ENCODE assay signal across 1 cellular context in the genomic region with DNA sequence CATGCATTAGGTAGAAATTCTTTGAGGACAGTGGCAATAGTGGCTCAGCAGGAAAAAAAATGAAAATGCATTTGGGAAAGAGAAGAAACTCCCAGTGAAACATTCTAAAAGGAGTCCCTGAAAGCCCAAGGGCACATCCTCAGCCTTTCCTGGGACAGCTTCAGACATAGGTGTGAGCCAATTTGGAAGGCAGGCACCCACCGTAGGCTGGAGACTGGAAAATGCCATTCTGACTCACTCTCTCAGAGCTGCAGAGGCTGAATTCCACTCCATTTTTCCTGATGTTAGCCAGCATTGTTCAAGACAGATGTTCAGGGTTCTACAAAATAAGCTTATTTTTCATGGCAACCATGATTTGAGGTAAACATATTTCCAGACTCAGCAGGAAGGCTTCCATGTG.
TF ChIP-seq lines count a peak whose summit lies in the region.

No MANE protein-coding gene starts in this region.

TF ChIP-seq in IMR-90, 13 proteins besides CTCF, POLR2A, EP300 and RAD21 (continued from another document):
- TF ChIP-seq, protein P1, sequence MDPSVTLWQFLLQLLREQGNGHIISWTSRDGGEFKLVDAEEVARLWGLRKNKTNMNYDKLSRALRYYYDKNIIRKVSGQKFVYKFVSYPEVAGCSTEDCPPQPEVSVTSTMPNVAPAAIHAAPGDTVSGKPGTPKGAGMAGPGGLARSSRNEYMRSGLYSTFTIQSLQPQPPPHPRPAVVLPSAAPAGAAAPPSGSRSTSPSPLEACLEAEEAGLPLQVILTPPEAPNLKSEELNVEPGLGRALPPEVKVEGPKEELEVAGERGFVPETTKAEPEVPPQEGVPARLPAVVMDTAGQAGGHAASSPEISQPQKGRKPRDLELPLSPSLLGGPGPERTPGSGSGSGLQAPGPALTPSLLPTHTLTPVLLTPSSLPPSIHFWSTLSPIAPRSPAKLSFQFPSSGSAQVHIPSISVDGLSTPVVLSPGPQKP (IDR thresholded peaks at IDR 0.05; ENCODE audit: borderline replicate concordance, low read depth, low read length), result no peak
- TF ChIP-seq SMC3 (IDR thresholded peaks at IDR 0.05; ENCODE audit: low read depth, low read length), result no peak
- TF ChIP-seq MAFK (IDR thresholded peaks at IDR 0.05; ENCODE audit: low read depth, low read length), result no peak
- no peak for TF ChIP-seq CHD1 (IDR thresholded peaks at IDR 0.05; ENCODE audit: low read depth, low read length)
- no peak for TF ChIP-seq RCOR1 (IDR thresholded peaks at IDR 0.05; ENCODE audit: insufficient replicate concordance, low read length)
- no peak for TF ChIP-seq NFE2L2 (IDR thresholded peaks at IDR 0.05; ENCODE audit: low read depth, low read length)
- TF ChIP-seq CEBPB (IDR thresholded peaks at IDR 0.05; ENCODE audit: low read depth, low read length), result no peak
- TF ChIP-seq MXI1 (IDR thresholded peaks at IDR 0.05; ENCODE audit: borderline replicate concordance, low read depth, low read length), result no peak
- TF ChIP-seq MAZ (IDR thresholded peaks at IDR 0.05; ENCODE audit: borderline replicate concordance, low read depth, low read length), result no peak
